In the genomic region with DNA sequence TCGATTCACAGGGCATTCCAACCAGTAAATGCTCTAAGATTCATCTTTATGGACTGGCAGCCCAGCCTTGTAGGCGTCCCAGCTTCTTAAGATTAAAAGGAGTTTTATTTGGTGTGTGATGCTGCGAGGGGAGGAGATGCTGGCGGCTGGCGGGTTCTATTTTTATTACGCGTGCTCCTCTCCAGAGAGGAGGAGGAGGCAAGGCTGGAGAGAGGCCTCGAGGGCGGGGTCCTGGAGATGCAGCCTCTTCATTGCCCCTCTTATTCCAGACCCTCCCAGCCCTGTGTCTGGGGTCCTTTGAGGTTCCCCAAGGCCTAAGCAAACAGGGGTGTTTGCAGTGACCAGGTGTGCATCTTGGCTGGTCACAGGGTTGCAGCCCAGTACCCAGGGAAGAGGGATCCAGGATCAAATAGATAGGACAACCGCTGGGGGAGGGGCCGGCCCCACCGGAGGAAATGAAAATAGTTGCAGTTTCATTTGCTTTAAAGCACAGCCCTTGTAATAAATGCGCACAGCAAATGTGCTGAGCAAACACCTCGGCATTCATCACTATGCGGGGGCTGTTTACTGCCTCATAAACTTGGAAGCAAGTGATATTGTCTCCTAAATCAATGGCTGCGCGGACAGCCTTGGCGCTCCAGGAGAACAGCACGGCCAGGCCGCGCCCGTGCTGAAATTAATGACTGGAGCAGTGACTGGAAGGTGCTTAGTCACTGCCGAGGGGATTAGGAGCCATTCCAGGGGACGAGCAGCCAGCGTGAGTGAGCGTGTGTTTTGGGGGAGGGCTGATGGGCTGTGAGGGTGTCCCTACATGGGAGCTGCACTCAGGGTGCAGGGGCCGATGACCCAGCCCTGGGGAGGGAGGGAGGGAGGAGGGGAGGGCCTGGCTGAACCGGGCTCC, we compare ENCODE assay signal across 8 cellular contexts.
DNase-seq lines count a peak whose midpoint lies in the region; ATAC-seq lines count a peak whose summit lies in the region.

No MANE protein-coding gene starts in this region.

- no peak for ATAC-seq in activated T-cell treated with anti-CD3 and anti-CD28 coated beads, Interleukin-2, amount 50 U/mL, for 4 hours
- peak; percentile 27 for ATAC-seq in left ventricle myocardium superior
- no peak for ATAC-seq in stimulated activated naive B cell treated with anti-CD40 and anti-IgM and Interleukin-4, amounts not matched to agents 10 μg/mL and 1 μg/mL and 100 μg/mL, for 72 hours (replicated peaks)
- no peak for ATAC-seq in GM21447 (IDR thresholded peaks at IDR 0.05; ENCODE audit: unreplicated experiment)
- ATAC-seq in GM18873 (IDR thresholded peaks at IDR 0.05; ENCODE audit: low FRiP score, unreplicated experiment) = no peak

- peaks cover 7% of the 10 kb centered on the region for H3K9me3 Mint-ChIP-seq in activated T-cell treated with anti-CD3 and anti-CD28 coated beads, Interleukin-2, amount 50 U/mL, for 4 hours
- H3K9me3 Mint-ChIP-seq in stimulated activated naive B cell treated with anti-CD40 and anti-IgM and Interleukin-4, amounts not matched to agents 10 μg/mL and 1 μg/mL and 100 μg/mL, for 72 hours = peaks cover 7 to 8% of the 10 kb centered on the region in 2 donors

- intact Hi-C loops in left ventricle myocardium superior (cut with micrococcal nuclease) = no loop called here

- no peak for DNase-seq in activated T-cell treated with anti-CD3 and anti-CD28 coated beads, Interleukin-2, amount 50 U/mL, for 4 hours
- no peak for DNase-seq in activated T-cell treated with anti-CD3 and anti-CD28 coated beads, Interleukin-2, amount 50 U/mL, for 48 hours
- DNase-seq in SHP77 treated with DMSO at 0.1 percent for 48 hours (lab: John Stamatoyannopoulos, UW) = peak; percentile 78
- DNase-seq in left ventricle myocardium superior = peak; percentile 71
- DNase-seq in stimulated activated naive B cell treated with anti-CD40 and anti-IgM and Interleukin-4, amounts not matched to agents 10 μg/mL and 1 μg/mL and 100 μg/mL, for 72 hours = no peak
- DNase-seq in epidermal melanocyte (ENCODE audit: insufficient read length, low spot score) = no peak

- H3K4me1 Mint-ChIP-seq in activated T-cell treated with anti-CD3 and anti-CD28 coated beads, Interleukin-2, amount 50 U/mL, for 4 hours (ENCODE audit: low read depth) = peaks cover 12% of the 10 kb centered on the region
- peaks cover 6 to 20% of the 10 kb centered on the region in 2 donors for H3K4me1 Mint-ChIP-seq in stimulated activated naive B cell treated with anti-CD40 and anti-IgM and Interleukin-4, amounts not matched to agents 10 μg/mL and 1 μg/mL and 100 μg/mL, for 72 hours

- peaks cover 13% of the 10 kb centered on the region for H3K27me3 Mint-ChIP-seq in activated T-cell treated with anti-CD3 and anti-CD28 coated beads, Interleukin-2, amount 50 U/mL, for 4 hours (ENCODE audit: low read depth)
- H3K27me3 Mint-ChIP-seq in stimulated activated naive B cell treated with anti-CD40 and anti-IgM and Interleukin-4, amounts not matched to agents 10 μg/mL and 1 μg/mL and 100 μg/mL, for 72 hours = peaks cover 37 to 52% of the 10 kb centered on the region in 2 donors

- H3K4me3 Mint-ChIP-seq in activated T-cell treated with anti-CD3 and anti-CD28 coated beads, Interleukin-2, amount 50 U/mL, for 4 hours = peak overlapping the region; percentile 32
- peak overlapping the region; percentile 23 to 34 for H3K4me3 Mint-ChIP-seq in stimulated activated naive B cell treated with anti-CD40 and anti-IgM and Interleukin-4, amounts not matched to agents 10 μg/mL and 1 μg/mL and 100 μg/mL, for 72 hours

- H3K27ac Mint-ChIP-seq in stimulated activated naive B cell treated with anti-CD40 and anti-IgM and Interleukin-4, amounts not matched to agents 10 μg/mL and 1 μg/mL and 100 μg/mL, for 72 hours = no peak overlapping the region

- H3K36me3 Mint-ChIP-seq in activated T-cell treated with anti-CD3 and anti-CD28 coated beads, Interleukin-2, amount 50 U/mL, for 4 hours (ENCODE audit: insufficient read depth) = no peaks in the 10 kb centered on the region
- H3K36me3 Mint-ChIP-seq in stimulated activated naive B cell treated with anti-CD40 and anti-IgM and Interleukin-4, amounts not matched to agents 10 μg/mL and 1 μg/mL and 100 μg/mL, for 72 hours = peaks cover 3% of the 10 kb centered on the region in 2 donors

Comparison
In these comparisons a context has a peak if more than half of its experiments do, and no peak if none do; other contexts are left out.
1. DNase-seq: peak in SHP77 treated with DMSO at 0.1 percent for 48 hours (single experiment) and left ventricle myocardium superior (single experiment); none in activated T-cell treated with anti-CD3 and anti-CD28 coated beads, Interleukin-2, amount 50 U/mL, for 4 hours (single experiment), activated T-cell treated with anti-CD3 and anti-CD28 coated beads, Interleukin-2, amount 50 U/mL, for 48 hours (0 of 2), stimulated activated naive B cell treated with anti-CD40 and anti-IgM and Interleukin-4, amounts not matched to agents 10 μg/mL and 1 μg/mL and 100 μg/mL, for 72 hours (single experiment) and epidermal melanocyte (single experiment).